15 cellular contexts compared by ENCODE assay signal in genomic region chr14:54173782-54174181, GRCh38.
DNase-seq lines count a peak whose midpoint lies in the region; ATAC-seq, FAIRE-seq and TF ChIP-seq lines count a peak whose summit lies in the region.
"Had no signal": no experiment of that assay in that cellular context is flagged by ENCODE, and none has a peak within 500 bp of the region (broad histone marks: within the 10 kb centered on the region; RNA-seq: fewer than 3 reads in every experiment).

No MANE protein-coding gene starts in this region.

- TF ChIP-seq CTCF in mammary epithelial cell (conservative IDR thresholded peaks at IDR 0.05 in 1 of 2, IDR thresholded peaks at IDR 0.05 in 1 of 2; ENCODE audit: extremely low read depth in 1 of 2, insufficient read depth in 1 of 2, low read depth in 1 of 2, low read length in 2 of 2) (no peak), keratinocyte (optimal IDR thresholded peaks at IDR 0.05 in 1 of 3, IDR thresholded peaks at IDR 0.05 in 1 of 3, conservative IDR thresholded peaks at IDR 0.05 in 1 of 3; ENCODE audit: extremely low read depth in 1 of 3, insufficient read depth in 2 of 3, low read length in 3 of 3) (no peak), upper lobe of right lung (IDR thresholded peaks at IDR 0.05) (no peak), GM10266 (IDR thresholded peaks at IDR 0.05; ENCODE audit: control insufficient read depth, insufficient read depth, low read depth, missing control alignments) (no peak)

- H2AFZ ChIP-seq in mammary epithelial cell (ENCODE audit: low read depth, low read length): peak overlapping the region; percentile 56
- peak overlapping the region; percentile 3 for H2AFZ ChIP-seq in keratinocyte (ENCODE audit: control insufficient read depth, low read length)

- ATAC-seq in upper lobe of right lung: peak; percentile 31
- no peak for ATAC-seq in stimulated activated naive B cell treated with anti-CD40 and anti-IgM and Interleukin-4, amounts not matched to agents 10 μg/mL and 1 μg/mL and 100 μg/mL, for 72 hours (replicated peaks)
- ATAC-seq in HG02885 (IDR thresholded peaks at IDR 0.05; ENCODE audit: poor library complexity, unreplicated experiment): no peak

- BruUV-seq in mammary epithelial cell (replicated peaks; lab: Mats Ljungman, UMichigan): no TSS peak

- DNase-seq in DMS 273 (lab: John Stamatoyannopoulos, UW; ENCODE audit: unreplicated experiment): peak; percentile 23
- DNase-seq in DMS 273 treated with DMSO at 0.1 percent for 48 hours (lab: John Stamatoyannopoulos, UW): no peak
- DNase-seq in mammary epithelial cell: no peak
- DNase-seq in keratinocyte (ENCODE audit: low read depth, low spot score): no peak
- DNase-seq in upper lobe of right lung: no peak
- DNase-seq in stimulated activated naive B cell treated with anti-CD40 and anti-IgM and Interleukin-4, amounts not matched to agents 10 μg/mL and 1 μg/mL and 100 μg/mL, for 72 hours: no peak
- DNase-seq in GM10266 (ENCODE audit: extremely low spot score): no peak
- DNase-seq: activated CD8-positive, alpha-beta memory T cell treated with anti-CD3 and anti-CD28 coated beads, Interleukin-2, amount 50 U/mL, for 4 hours; adrenal gland; effector CD8-positive, alpha-beta T cell; hypothalamus; midbrain; SHP77 treated with DMSO at 0.1 percent for 48 hours had no signal

- H3K27me3 ChIP-seq in mammary epithelial cell (ENCODE audit: insufficient read depth, low read length): no peaks in the 10 kb centered on the region
- no peaks in the 10 kb centered on the region for H3K27me3 ChIP-seq in keratinocyte (ENCODE audit: control insufficient read depth, extremely low read depth, insufficient read depth, low read length)
- no peaks in the 10 kb centered on the region for H3K27me3 ChIP-seq in upper lobe of right lung
- H3K27me3 ChIP-seq: adrenal gland had no signal

- no peak overlapping the region for H3K27ac Mint-ChIP-seq in stimulated activated naive B cell treated with anti-CD40 and anti-IgM and Interleukin-4, amounts not matched to agents 10 μg/mL and 1 μg/mL and 100 μg/mL, for 72 hours

- H3K4me2 ChIP-seq in mammary epithelial cell (ENCODE audit: insufficient read depth, low read depth, low read length) (no peak overlapping the region), keratinocyte (ENCODE audit: control insufficient read depth, extremely low read depth, insufficient read depth, low read depth, low read length) (no peak overlapping the region)

- no peak overlapping the region for H3K4me3 Mint-ChIP-seq in stimulated activated naive B cell treated with anti-CD40 and anti-IgM and Interleukin-4, amounts not matched to agents 10 μg/mL and 1 μg/mL and 100 μg/mL, for 72 hours

- peak overlapping the region; percentile 3 for H3K27ac ChIP-seq in mammary epithelial cell (ENCODE audit: insufficient read depth, low read depth, low read length)
- H3K27ac ChIP-seq in keratinocyte (ENCODE audit: control insufficient read depth, insufficient read depth, low read length): no peak overlapping the region
- peak overlapping the region; percentile 26 for H3K27ac ChIP-seq in upper lobe of right lung
- H3K27ac ChIP-seq: 22Rv1 had no signal

- H3K9me3 Mint-ChIP-seq in stimulated activated naive B cell treated with anti-CD40 and anti-IgM and Interleukin-4, amounts not matched to agents 10 μg/mL and 1 μg/mL and 100 μg/mL, for 72 hours: no peaks in the 10 kb centered on the region

- H3K36me3 ChIP-seq in mammary epithelial cell (ENCODE audit: insufficient read depth, low read length) (no peaks in the 10 kb centered on the region), keratinocyte (ENCODE audit: control insufficient read depth in 2 of 2, extremely low read depth in 1 of 2, insufficient read depth in 2 of 2, low read length in 2 of 2) (no peaks in the 10 kb centered on the region), upper lobe of right lung (no peaks in the 10 kb centered on the region)
- H3K36me3 ChIP-seq: adrenal gland had no signal

- 16% methylated on average over 1 of the region's 1 CpG for WGBS in mammary epithelial cell (ENCODE audit: low coverage, missing lambda C conversion rate)

- H3K27me3 Mint-ChIP-seq in stimulated activated naive B cell treated with anti-CD40 and anti-IgM and Interleukin-4, amounts not matched to agents 10 μg/mL and 1 μg/mL and 100 μg/mL, for 72 hours: peaks cover 3 to 22% of the 10 kb centered on the region in 2 donors

- CTCF ChIA-PET in mammary epithelial cell (lab: Charles Lee; ENCODE audit: low non-redundant PET): interaction anchor here (1.6 kb wide), 1 partner anchor 155 kb away, joined by 6 read pairs; no protein-coding TSS in a partner anchor

- no peak overlapping the region for H3K9ac ChIP-seq in mammary epithelial cell (ENCODE audit: insufficient read depth, low read length)
- no peak overlapping the region for H3K9ac ChIP-seq in keratinocyte (ENCODE audit: control insufficient read depth, extremely low read depth, insufficient read depth, low read length)

- no peaks in the 10 kb centered on the region for H3K36me3 Mint-ChIP-seq in stimulated activated naive B cell treated with anti-CD40 and anti-IgM and Interleukin-4, amounts not matched to agents 10 μg/mL and 1 μg/mL and 100 μg/mL, for 72 hours

- no peaks in the 10 kb centered on the region for H3K9me3 ChIP-seq in mammary epithelial cell (replicated peaks; ENCODE audit: insufficient read depth, low read length)
- H3K9me3 ChIP-seq in keratinocyte (ENCODE audit: control insufficient read depth, low read depth, low read length): no peaks in the 10 kb centered on the region
- H3K9me3 ChIP-seq in upper lobe of right lung: no peaks in the 10 kb centered on the region
- H3K9me3 ChIP-seq: adrenal gland had no signal

- H3K4me1 Mint-ChIP-seq in stimulated activated naive B cell treated with anti-CD40 and anti-IgM and Interleukin-4, amounts not matched to agents 10 μg/mL and 1 μg/mL and 100 μg/mL, for 72 hours: peaks cover 2 to 7% of the 10 kb centered on the region in 2 donors

- no peaks in the 10 kb centered on the region for H3K79me2 ChIP-seq in mammary epithelial cell (ENCODE audit: insufficient read depth, low read length)
- no peaks in the 10 kb centered on the region for H3K79me2 ChIP-seq in keratinocyte (ENCODE audit: control insufficient read depth, insufficient read depth, low read length)

- in situ Hi-C loops in mammary epithelial cell (cut with MboI; ENCODE audit: low sequenced_read_pairs in 2 of 2): loop anchor here (10.0 to 25.0 kb wide), 2 partner anchors 149 to 636 kb away; no protein-coding TSS in a partner anchor

- H3K4me3 ChIP-seq in mammary epithelial cell (replicated peaks in 1 of 3; ENCODE audit: insufficient read depth in 1 of 3, low read depth in 2 of 3, low read length in 3 of 3) (no peak overlapping the region), keratinocyte (ENCODE audit: control insufficient read depth in 2 of 3, extremely low read depth in 1 of 3, insufficient read depth in 2 of 3, low read depth in 1 of 3, low read length in 3 of 3) (no peak overlapping the region), upper lobe of right lung (no peak overlapping the region)
- H3K4me3 ChIP-seq: adrenal gland had no signal

- H3K9me1 ChIP-seq in keratinocyte (ENCODE audit: control insufficient read depth, extremely low read depth, insufficient read depth, low read length): no peaks in the 10 kb centered on the region

- FAIRE-seq in keratinocyte (lab: Jason Lieb, UNC): peak; percentile 9

- H4K20me1 ChIP-seq in mammary epithelial cell (ENCODE audit: insufficient read depth, low read length) (no peaks in the 10 kb centered on the region), keratinocyte (ENCODE audit: control insufficient read depth, extremely low read depth, insufficient read depth, low read length) (no peaks in the 10 kb centered on the region)

- H3K4me1 ChIP-seq in mammary epithelial cell (ENCODE audit: insufficient read depth, low read length) (peaks cover 36% of the 10 kb centered on the region), keratinocyte (ENCODE audit: control insufficient read depth, extremely low read depth, insufficient read depth, low read length) (peaks cover 30% of the 10 kb centered on the region), upper lobe of right lung (peaks cover 3% of the 10 kb centered on the region)

- intact Hi-C loops in mammary epithelial cell (cut with micrococcal nuclease) (loop anchor here (2.0 to 10.0 kb wide), 2 partner anchors 89 to 219 kb away; partner anchors contain the start of gene BMP4), upper lobe of right lung (cut with DNase I) (loop anchor here (10.0 kb wide), 1 partner anchor 639 kb away; no protein-coding TSS in a partner anchor)

- dilution Hi-C loops in mammary epithelial cell (cut with HindIII; ENCODE audit: low sequenced_read_pairs): no loop called here
- dilution Hi-C loops in keratinocyte (cut with MboI; ENCODE audit: extremely low pct_ligation_motif_present, low sequenced_read_pairs): no loop called here
